16 cellular contexts compared by ENCODE assay signal in genomic region chr17:39178516-39178915, GRCh38. TPM values are rescaled to one million over a fixed set of nuclear protein-coding genes. Genes with fewer than 3 reads are reported as not detected.
DNase-seq lines count a peak whose midpoint lies in the region; ATAC-seq, FAIRE-seq and TF ChIP-seq lines count a peak whose summit lies in the region.
"Had no signal": no experiment of that assay in that cellular context is flagged by ENCODE, and none has a peak within 500 bp of the region (broad histone marks: within the 10 kb centered on the region; RNA-seq: fewer than 3 reads in every experiment).

No MANE protein-coding gene starts in this region.

- no peak for TF ChIP-seq RAD21 in A549 (conservative IDR thresholded peaks at IDR 0.05 in 1 of 2, IDR thresholded peaks at IDR 0.05 in 1 of 2)

- 41% methylated on average over 5 of the region's 5 CpGs for WGBS in A549 (ENCODE audit: missing lambda C conversion rate)

- H3K36me3 ChIP-seq in lower lobe of right lung: peaks cover 73% of the 10 kb centered on the region
- H3K36me3 ChIP-seq in SJCRH30: peaks cover 46% of the 10 kb centered on the region
- H3K36me3 ChIP-seq in WERI-Rb-1: peaks cover 31% of the 10 kb centered on the region
- H3K36me3 ChIP-seq: right lobe of liver had no signal

- no peak for TF ChIP-seq EP300 in A549 (IDR thresholded peaks at IDR 0.05)

- ATAC-seq in A549 (peak in 1 of 2 experiments; percentile 41; a peak in 2 of 6 replicates), lower lobe of right lung (peak; percentile 20 to 71), HG03095 (IDR thresholded peaks at IDR 0.05; ENCODE audit: unreplicated experiment) (no peak), GM21723 (IDR thresholded peaks at IDR 0.05; ENCODE audit: unreplicated experiment) (no peak)
- ATAC-seq: right lobe of liver, WTC11 had no signal

- no peak overlapping the region for H3K4me3 ChIP-seq in A549
- H3K4me3 ChIP-seq in lower lobe of right lung: no peak overlapping the region
- no peak overlapping the region for H3K4me3 ChIP-seq in SJCRH30
- H3K4me3 ChIP-seq in WERI-Rb-1 (ENCODE audit: low read depth, low read length): no peak overlapping the region
- H3K4me3 ChIP-seq: right lobe of liver, thyroid gland had no signal

- no peaks in the 10 kb centered on the region for H3K9me3 ChIP-seq in A549
- no peaks in the 10 kb centered on the region for H3K9me3 ChIP-seq in lower lobe of right lung
- no peaks in the 10 kb centered on the region for H3K9me3 ChIP-seq in SJCRH30 (replicated peaks)
- H3K9me3 ChIP-seq in WERI-Rb-1 (ENCODE audit: severe bottlenecking): no peaks in the 10 kb centered on the region
- H3K9me3 ChIP-seq: right lobe of liver, thyroid gland had no signal

- peak in 1 of 2 experiments; percentile 50 for DNase-seq in A549 (ENCODE audit: low read depth in 1 of 2, low spot score in 1 of 2)
- peak; percentile 76 for DNase-seq in LoVo (ENCODE audit: low spot score)
- peak; percentile 34 for DNase-seq in astrocyte of the hippocampus (ENCODE audit: low read depth, low spot score)
- DNase-seq in lower lobe of right lung: no peak
- DNase-seq in SJCRH30: no peak
- no peak for DNase-seq in WERI-Rb-1
- DNase-seq: endodermal cell, GDM1, NCI-H446, right lobe of liver, Right ventricle myocardium superior, thyroid gland had no signal

- H3K27me3 ChIP-seq in lower lobe of right lung (ENCODE audit: low read depth) (no peaks in the 10 kb centered on the region), SJCRH30 (no peaks in the 10 kb centered on the region), WERI-Rb-1 (ENCODE audit: insufficient read depth, low read depth, severe bottlenecking) (no peaks in the 10 kb centered on the region)
- H3K27me3 ChIP-seq: right lobe of liver, thyroid gland had no signal

- no peak for TF ChIP-seq POLR2A in A549 (IDR thresholded peaks at IDR 0.05; ENCODE audit: low read length)

- H3K4me1 ChIP-seq in A549: peaks cover 12% of the 10 kb centered on the region
- peaks cover 10% of the 10 kb centered on the region for H3K4me1 ChIP-seq in lower lobe of right lung
- H3K4me1 ChIP-seq in SJCRH30: peaks cover 9% of the 10 kb centered on the region
- H3K4me1 ChIP-seq: right lobe of liver, thyroid gland had no signal

- no peak overlapping the region for H3K27ac ChIP-seq in A549
- H3K27ac ChIP-seq in lower lobe of right lung: no peak overlapping the region
- H3K27ac ChIP-seq in SJCRH30: no peak overlapping the region
- H3K27ac ChIP-seq in WERI-Rb-1: no peak overlapping the region
- H3K27ac ChIP-seq: right lobe of liver, thyroid gland had no signal

- TF ChIP-seq CTCF in A549 (IDR thresholded peaks at IDR 0.05) (no peak), lower lobe of right lung (IDR thresholded peaks at IDR 0.05) (no peak), WERI-Rb-1 (IDR thresholded peaks at IDR 0.05; ENCODE audit: low read depth, low read length) (no peak)

- POLR2A ChIA-PET in A549 (lab: Yijun Ruan, JAX): no interaction called here

- FAIRE-seq in A549 (lab: Jason Lieb, UNC): no peak
- FAIRE-seq: astrocyte had no signal

- H3K4me2 ChIP-seq in A549: peak overlapping the region; percentile 29; the same call in 2 of the 3 replicates

- intact Hi-C loops in lower lobe of right lung (cut with DNase I): no loop called here

- CTCF ChIA-PET in A549 (lab: Yijun Ruan, JAX): interaction anchor here (0.6 to 30.5 kb wide), 6 partner anchors 14 to 195 kb away, joined by 3 to 612 read pairs (median 60); partner anchors contain the start of genes ARL5C, CACNB1 and PLXDC1

TF ChIP-seq in A549, 52 proteins besides CTCF, POLR2A, EP300 and RAD21:
- TF ChIP-seq FOSL2 (IDR thresholded peaks at IDR 0.05) (no peak), FOSL2 (CRISPR knock-in tag; IDR thresholded peaks at IDR 0.05) (peak; percentile 37; the same call in 1 of the 2 replicates), POLR2AphosphoS2 (conservative IDR thresholded peaks at IDR 0.05; ENCODE audit: low read length) (no peak)

RNA-seq across cellular contexts. Expression of gene ARL5C, which starts 12.6 kb away (rescaled TPM):
- polyA plus RNA-seq in A549 (2011; rRNA removed) (not detected in 2 replicates), A549 (2017; fragmentation: RNase III; extraction: RNeasy Plus Mini Kit Qiagen cat#74134 plus additional on column Dnase treatment) (not detected in 3 replicates)
- not detected in 2 replicates for polyA plus RNA-seq in A549 (2012; cell fraction: cytosol; rRNA removed)
- polyA plus RNA-seq in A549 (2012; cell fraction: nucleus; rRNA removed): 0.01 TPM in 1 of 2 replicates, not detected in the other
- not detected in 2 replicates for polyA minus RNA-seq in A549 (2011; rRNA and poly(A)+ RNA removed)
- total RNA-seq in lower lobe of right lung: not detected
- not detected in 2 replicates for total RNA-seq in SJCRH30 (2014; rRNA removed; shearing (Covaris generic))
- total RNA-seq: astrocyte, endodermal cell, right lobe of liver, Right ventricle myocardium superior, thyroid gland, WTC11 had no signal

RNA-seq across cellular contexts. Expression of gene CACNB1, which starts 19.0 kb away (rescaled TPM):
- polyA plus RNA-seq in A549 (2011; rRNA removed): 3.2 and 3.6 TPM in 2 replicates
- polyA plus RNA-seq in A549 (2012; cell fraction: cytosol; rRNA removed): 4.3 and 5.3 TPM in 2 replicates
- polyA plus RNA-seq in A549 (2012; cell fraction: nucleus; rRNA removed): 17.6 and 19.6 TPM in 2 replicates
- 3.4 to 4.3 TPM (median 3.9 TPM) in 3 replicates for polyA plus RNA-seq in A549 (2017; fragmentation: RNase III; extraction: RNeasy Plus Mini Kit Qiagen cat#74134 plus additional on column Dnase treatment)
- 8.4 and 10.0 TPM in 2 replicates for polyA minus RNA-seq in A549 (2011; rRNA and poly(A)+ RNA removed)
- total RNA-seq in lower lobe of right lung: 21.3 TPM
- 4.6 and 8.3 TPM in 2 replicates for total RNA-seq in SJCRH30 (2014; rRNA removed; shearing (Covaris generic))

RNA-seq across cellular contexts. Expression of gene RPL19, which starts 21.6 kb away (rescaled TPM):
- polyA plus RNA-seq in A549 (2011; rRNA removed): 1,983 and 2,211 TPM in 2 replicates
- 3,586 and 4,539 TPM in 2 replicates for polyA plus RNA-seq in A549 (2012; cell fraction: cytosol; rRNA removed)
- polyA plus RNA-seq in A549 (2012; cell fraction: nucleus; rRNA removed): 1,789 and 1,975 TPM in 2 replicates
- 2,724 to 2,918 TPM (median 2,862 TPM) in 3 replicates for polyA plus RNA-seq in A549 (2017; fragmentation: RNase III; extraction: RNeasy Plus Mini Kit Qiagen cat#74134 plus additional on column Dnase treatment)
- polyA minus RNA-seq in A549 (2011; rRNA and poly(A)+ RNA removed): 835 and 986 TPM in 2 replicates
- total RNA-seq in lower lobe of right lung: 1,465 TPM
- total RNA-seq in SJCRH30 (2014; rRNA removed; shearing (Covaris generic)): 2,386 and 2,441 TPM in 2 replicates

RNA-seq across cellular contexts. Expression of gene PLXDC1, which starts 27.1 kb away (rescaled TPM):
- polyA plus RNA-seq in A549 (2011; rRNA removed) (0.36 and 0.77 TPM in 2 replicates), A549 (2017; fragmentation: RNase III; extraction: RNeasy Plus Mini Kit Qiagen cat#74134 plus additional on column Dnase treatment) (0.22 to 0.54 TPM (median 0.31 TPM) in 3 replicates)
- polyA plus RNA-seq in A549 (2012; cell fraction: cytosol; rRNA removed): 0.16 and 0.23 TPM in 2 replicates
- polyA plus RNA-seq in A549 (2012; cell fraction: nucleus; rRNA removed): 2.0 and 2.4 TPM in 2 replicates
- 0.29 and 0.79 TPM in 2 replicates for polyA minus RNA-seq in A549 (2011; rRNA and poly(A)+ RNA removed)
- total RNA-seq in lower lobe of right lung: 19.5 TPM
- 0.06 TPM in 1 of 2 replicates, not detected in the other for total RNA-seq in SJCRH30 (2014; rRNA removed; shearing (Covaris generic))

RNA-seq across cellular contexts. Expression of gene STAC2, which starts 47.2 kb away (rescaled TPM):
- polyA plus RNA-seq in A549 (2011; rRNA removed) (0.03 TPM in 2 replicates), A549 (2017; fragmentation: RNase III; extraction: RNeasy Plus Mini Kit Qiagen cat#74134 plus additional on column Dnase treatment) (0.16 to 0.29 TPM (median 0.26 TPM) in 3 replicates)
- polyA plus RNA-seq in A549 (2012; cell fraction: cytosol; rRNA removed): 0.08 and 0.12 TPM in 2 replicates
- polyA plus RNA-seq in A549 (2012; cell fraction: nucleus; rRNA removed): 0.10 TPM in 2 replicates
- 0.15 TPM in 1 of 2 replicates, not detected in the other for polyA minus RNA-seq in A549 (2011; rRNA and poly(A)+ RNA removed)
- 0.30 TPM for total RNA-seq in lower lobe of right lung
- total RNA-seq in SJCRH30 (2014; rRNA removed; shearing (Covaris generic)): not detected in 2 replicates
- total RNA-seq: astrocyte, right lobe of liver, thyroid gland had no signal

Comparison
In these comparisons a context has a peak if more than half of its experiments do, and no peak if none do; other contexts are left out.
1. ATAC-seq: peak in lower lobe of right lung (2 of 2); none in HG03095 (single experiment) and GM21723 (single experiment).
2. DNase-seq: peak in LoVo (single experiment) and astrocyte of the hippocampus (single experiment); none in lower lobe of right lung (single experiment), SJCRH30 (0 of 2) and WERI-Rb-1 (single experiment).